ENCODE assay signal across 14 cellular contexts in genomic region chr16:72969146-72969545, GRCh38.
"Had no signal": no experiment of that assay in that cellular context is flagged by ENCODE, and none has a peak within 500 bp of the region (broad histone marks: within the 10 kb centered on the region; RNA-seq: fewer than 3 reads in every experiment).

No MANE protein-coding gene starts in this region.

- H3K4me3 ChIP-seq: lower lobe of right lung, SK-N-MC had no signal

- H3K27ac Mint-ChIP-seq: activated CD8-positive, alpha-beta T cell treated with anti-CD3 and anti-CD28 coated beads, Interleukin-2, amount 10 ng/mL, durations not matched to agents 7 days and 5 days; activated naive CD4-positive, alpha-beta T cell treated with anti-CD3 and anti-CD28 coated beads for 36 hours; dendritic cell treated with granulocyte-macrophage colony-stimulating factor and Interleukin-4, amounts not matched to agents 40 ng/mL and 50 ng/mL, for 4 days; naive thymus-derived CD8-positive, alpha-beta T cell; stimulated activated effector memory CD8-positive, alpha-beta T cell treated with anti-CD3 and anti-CD28 coated beads, Interleukin-12 subunit alpha, Interleukin-12 subunit beta, amount 100 ng/mL, for 72 hours had no signal

- H3K4me3 Mint-ChIP-seq: activated CD8-positive, alpha-beta T cell treated with anti-CD3 and anti-CD28 coated beads, Interleukin-2, amount 10 ng/mL, durations not matched to agents 7 days and 5 days; activated naive CD4-positive, alpha-beta T cell treated with anti-CD3 and anti-CD28 coated beads for 36 hours; dendritic cell treated with granulocyte-macrophage colony-stimulating factor and Interleukin-4, amounts not matched to agents 40 ng/mL and 50 ng/mL, for 4 days; naive thymus-derived CD8-positive, alpha-beta T cell; stimulated activated effector memory CD8-positive, alpha-beta T cell treated with anti-CD3 and anti-CD28 coated beads, Interleukin-12 subunit alpha, Interleukin-12 subunit beta, amount 100 ng/mL, for 72 hours had no signal

- DNase-seq: activated CD4-positive, alpha-beta T cell treated with anti-CD3 and anti-CD28 coated beads for 4 hours; activated CD8-positive, alpha-beta memory T cell treated with anti-CD3 and anti-CD28 coated beads, Interleukin-2, amount 50 U/mL, for 48 hours; activated CD8-positive, alpha-beta T cell treated with anti-CD3 and anti-CD28 coated beads, Interleukin-2, amount 10 ng/mL, durations not matched to agents 7 days and 5 days; activated naive CD4-positive, alpha-beta T cell treated with anti-CD3 and anti-CD28 coated beads for 36 hours; central memory CD4-positive, alpha-beta T cell; erythroblast; hypothalamus; lower lobe of right lung; naive thymus-derived CD8-positive, alpha-beta T cell; small intestine; T-helper 1 cell had no signal

- H3K4me1 Mint-ChIP-seq: naive thymus-derived CD8-positive, alpha-beta T cell; stimulated activated effector memory CD8-positive, alpha-beta T cell treated with anti-CD3 and anti-CD28 coated beads, Interleukin-12 subunit alpha, Interleukin-12 subunit beta, amount 100 ng/mL, for 72 hours had no signal

- H3K27ac ChIP-seq: lower lobe of right lung, SK-N-MC had no signal

- H3K9me3 Mint-ChIP-seq: activated naive CD4-positive, alpha-beta T cell treated with anti-CD3 and anti-CD28 coated beads for 36 hours; dendritic cell treated with granulocyte-macrophage colony-stimulating factor and Interleukin-4, amounts not matched to agents 40 ng/mL and 50 ng/mL, for 4 days; naive thymus-derived CD8-positive, alpha-beta T cell had no signal

- H3K9me3 ChIP-seq: lower lobe of right lung had no signal

- H3K27me3 Mint-ChIP-seq: dendritic cell treated with granulocyte-macrophage colony-stimulating factor and Interleukin-4, amounts not matched to agents 40 ng/mL and 50 ng/mL, for 4 days had no signal

- H3K36me3 Mint-ChIP-seq: naive thymus-derived CD8-positive, alpha-beta T cell; stimulated activated effector memory CD8-positive, alpha-beta T cell treated with anti-CD3 and anti-CD28 coated beads, Interleukin-12 subunit alpha, Interleukin-12 subunit beta, amount 100 ng/mL, for 72 hours had no signal

- H3K36me3 ChIP-seq: lower lobe of right lung had no signal
